Comparison of ENCODE assay signal across 23 cellular contexts in the genomic region with DNA sequence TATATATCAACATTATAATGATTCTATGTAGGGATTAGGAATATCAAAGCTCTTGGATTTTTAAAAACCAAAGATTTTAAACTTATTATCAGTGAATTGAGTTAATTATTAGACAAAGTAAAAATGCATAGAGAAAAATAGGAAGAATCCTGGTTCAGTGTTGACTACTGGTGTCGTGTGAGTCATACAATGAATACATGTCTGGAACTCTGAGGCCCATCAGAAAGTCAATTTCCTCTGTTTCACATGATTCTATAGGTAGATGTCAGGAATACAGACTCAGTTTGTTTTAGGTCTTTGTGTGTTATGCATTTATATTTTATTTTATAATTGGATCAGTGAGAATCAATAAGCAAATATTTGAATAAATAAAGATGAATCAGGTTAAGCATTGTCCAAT.
DNase-seq lines count a peak whose midpoint lies in the region; ATAC-seq, FAIRE-seq and TF ChIP-seq lines count a peak whose summit lies in the region.
"Had no signal": no experiment of that assay in that cellular context is flagged by ENCODE, and none has a peak within 500 bp of the region (broad histone marks: within the 10 kb centered on the region; RNA-seq: fewer than 3 reads in every experiment).

No MANE protein-coding gene starts in this region.

- DNase-seq in Calu3 (peak; percentile 21), PC-3 (peak; percentile 64), bronchial epithelial cell (ENCODE audit: low read depth) (peak; percentile 84), kidney glomerular epithelial cell (lab: John Stamatoyannopoulos, UW) (peak; percentile 52), left ventricle myocardium inferior (no peak), T-helper 9 cell (no peak)
- DNase-seq: activated CD8-positive, alpha-beta T cell treated with anti-CD3 and anti-CD28 coated beads, Interleukin-2, amount 10 ng/mL, durations not matched to agents 7 days and 5 days; activated gamma-delta T cell; activated naive CD8-positive, alpha-beta T cell treated with anti-CD3 and anti-CD28 coated beads, Interleukin-2, amount 50 U/mL, for 24 hours; activated T-cell treated with anti-CD3 and anti-CD28 coated beads for 4 hours; body of pancreas; colonic mucosa; H9; mesendoderm; MG63; NCI-H1436; NCI-H510A; psoas muscle had no signal

- peaks cover 39% of the 10 kb centered on the region for H3K4me1 Mint-ChIP-seq in Calu3 (ENCODE audit: low read depth, unreplicated experiment)
- H3K4me1 Mint-ChIP-seq: H9 had no signal

- no peak for FAIRE-seq in bronchial epithelial cell (lab: Jason Lieb, UNC)

- H3K9me3 ChIP-seq in PC-3 (ENCODE audit: low read length): no peaks in the 10 kb centered on the region
- no peaks in the 10 kb centered on the region for H3K9me3 ChIP-seq in left ventricle myocardium inferior (replicated peaks)
- H3K9me3 ChIP-seq: BLaER1, body of pancreas, colonic mucosa, MG63, psoas muscle had no signal

- H4K20me1 ChIP-seq in PC-3 (ENCODE audit: low read length): no peaks in the 10 kb centered on the region
- H4K20me1 ChIP-seq: BLaER1 had no signal

- H3K27me3 Mint-ChIP-seq in Calu3 (ENCODE audit: unreplicated experiment): no peaks in the 10 kb centered on the region

- intact Hi-C loops in Calu3 (cut with micrococcal nuclease; ENCODE audit: unreplicated experiment) (loop anchor here (2.0 to 10.0 kb wide), 3 partner anchors 85 to 247 kb away; no protein-coding TSS in a partner anchor), PC-3 (cut with micrococcal nuclease) (loop anchor here (5.0 to 10.0 kb wide), 3 partner anchors 69 to 223 kb away; no protein-coding TSS in a partner anchor), left ventricle myocardium inferior (cut with micrococcal nuclease) (no loop called here)

- BruUV-seq in Calu3 (replicated peaks; lab: Mats Ljungman, UMichigan) (no TSS peak), PC-3 (replicated peaks; lab: Mats Ljungman, UMichigan) (TSS peak; percentile 79)

- no peaks in the 10 kb centered on the region for H3F3A ChIP-seq in PC-3 (ENCODE audit: low read length, unreplicated experiment)

- H3K79me2 ChIP-seq in PC-3 (ENCODE audit: low read length): no peaks in the 10 kb centered on the region

- H3K27ac Mint-ChIP-seq in Calu3 (ENCODE audit: unreplicated experiment): peak overlapping the region; percentile 100
- H3K27ac Mint-ChIP-seq: activated CD8-positive, alpha-beta T cell treated with anti-CD3 and anti-CD28 coated beads, Interleukin-2, amount 10 ng/mL, durations not matched to agents 7 days and 5 days; activated naive CD8-positive, alpha-beta T cell treated with anti-CD3 and anti-CD28 coated beads, Interleukin-2, amount 50 U/mL, for 24 hours; H9; type B pancreatic cell had no signal

- peak overlapping the region; percentile 77 for H3K9ac ChIP-seq in PC-3 (ENCODE audit: low read length)
- H3K9ac ChIP-seq: BLaER1 had no signal

- no peak overlapping the region for H2AFZ ChIP-seq in PC-3 (ENCODE audit: low read length)

- no peak overlapping the region for H3K4me3 Mint-ChIP-seq in Calu3 (ENCODE audit: low read depth, unreplicated experiment)
- H3K4me3 Mint-ChIP-seq: activated CD8-positive, alpha-beta T cell treated with anti-CD3 and anti-CD28 coated beads, Interleukin-2, amount 10 ng/mL, durations not matched to agents 7 days and 5 days; activated naive CD8-positive, alpha-beta T cell treated with anti-CD3 and anti-CD28 coated beads, Interleukin-2, amount 50 U/mL, for 24 hours; H9; type B pancreatic cell had no signal

- H3K27ac ChIP-seq in PC-3 (ENCODE audit: low read length) (peak overlapping the region; percentile 98), left ventricle myocardium inferior (replicated peaks) (no peak overlapping the region)
- H3K27ac ChIP-seq: BLaER1, body of pancreas, colonic mucosa, neutrophil, psoas muscle had no signal

- no peaks in the 10 kb centered on the region for H3K9me3 Mint-ChIP-seq in Calu3 (ENCODE audit: low read depth, unreplicated experiment)
- H3K9me3 Mint-ChIP-seq: activated naive CD8-positive, alpha-beta T cell treated with anti-CD3 and anti-CD28 coated beads, Interleukin-2, amount 50 U/mL, for 24 hours; type B pancreatic cell had no signal

- H3K36me3 ChIP-seq in PC-3 (ENCODE audit: low read depth, low read length): no peaks in the 10 kb centered on the region
- no peaks in the 10 kb centered on the region for H3K36me3 ChIP-seq in bronchial epithelial cell (ENCODE audit: control insufficient read depth, insufficient read depth, low read length)
- H3K36me3 ChIP-seq in left ventricle myocardium inferior: no peaks in the 10 kb centered on the region
- H3K36me3 ChIP-seq: BLaER1, colonic mucosa, MG63, neutrophil had no signal

- H3K4me3 ChIP-seq in PC-3 (ENCODE audit: low read length): no peak overlapping the region
- no peak overlapping the region for H3K4me3 ChIP-seq in bronchial epithelial cell (ENCODE audit: low read depth, low read length)
- no peak overlapping the region for H3K4me3 ChIP-seq in left ventricle myocardium inferior
- H3K4me3 ChIP-seq: BLaER1, body of pancreas, colonic mucosa, MG63, psoas muscle had no signal

- ATAC-seq in PC-3 (peak; percentile 80), HG02623 (IDR thresholded peaks at IDR 0.05; ENCODE audit: unreplicated experiment) (no peak), GM18517 (IDR thresholded peaks at IDR 0.05; ENCODE audit: unreplicated experiment) (no peak)
- ATAC-seq: activated CD8-positive, alpha-beta T cell treated with anti-CD3 and anti-CD28 coated beads, Interleukin-2, amount 10 ng/mL, durations not matched to agents 7 days and 5 days; activated naive CD8-positive, alpha-beta T cell treated with anti-CD3 and anti-CD28 coated beads, Interleukin-2, amount 50 U/mL, for 24 hours; body of pancreas; psoas muscle had no signal

- TF ChIP-seq CTCF in Calu3 (IDR thresholded peaks at IDR 0.05; ENCODE audit: unreplicated experiment) (no peak), PC-3 (conservative IDR thresholded peaks at IDR 0.05; ENCODE audit: low read depth, low read length) (no peak), bronchial epithelial cell (IDR thresholded peaks at IDR 0.05; ENCODE audit: insufficient read depth, low read length, severe bottlenecking) (no peak), left ventricle myocardium inferior (IDR thresholded peaks at IDR 0.05; ENCODE audit: borderline replicate concordance) (no peak)

- POLR2A ChIA-PET in PC-3 (lab: Charles Lee; ENCODE audit: unreplicated experiment): no interaction called here

- H3K36me3 Mint-ChIP-seq in Calu3 (ENCODE audit: insufficient read depth, unreplicated experiment): peaks cover 21% of the 10 kb centered on the region
- H3K36me3 Mint-ChIP-seq: type B pancreatic cell had no signal

- H3K4me1 ChIP-seq in PC-3 (ENCODE audit: insufficient read depth, low read length): peaks cover 48% of the 10 kb centered on the region
- no peaks in the 10 kb centered on the region for H3K4me1 ChIP-seq in left ventricle myocardium inferior
- H3K4me1 ChIP-seq: BLaER1, body of pancreas, colonic mucosa, psoas muscle had no signal

- H3K27me3 ChIP-seq in PC-3 (ENCODE audit: low read length): no peaks in the 10 kb centered on the region
- no peaks in the 10 kb centered on the region for H3K27me3 ChIP-seq in bronchial epithelial cell (ENCODE audit: control insufficient read depth, insufficient read depth, low read length)
- H3K27me3 ChIP-seq in left ventricle myocardium inferior (ENCODE audit: low read depth): peaks cover 12% of the 10 kb centered on the region
- H3K27me3 ChIP-seq: BLaER1, body of pancreas, colonic mucosa, MG63 had no signal

- no peaks in the 10 kb centered on the region for H3K9me2 ChIP-seq in PC-3 (replicated peaks; ENCODE audit: low read length)

- CTCF ChIA-PET in Calu3 (lab: Charles Lee): interaction anchor here (0.6 kb wide), 1 partner anchor 1192 kb away, joined by 4 read pairs; no protein-coding TSS in a partner anchor
- CTCF ChIA-PET in PC-3 (lab: Charles Lee): no interaction called here

- H3K4me2 ChIP-seq in PC-3 (ENCODE audit: low read length): peak overlapping the region; percentile 66
- H3K4me2 ChIP-seq: BLaER1 had no signal

Comparison
In these comparisons a context has a peak if more than half of its experiments do, and no peak if none do; other contexts are left out.
1. DNase-seq: peak in Calu3 (single experiment), PC-3 (single experiment), bronchial epithelial cell (single experiment) and kidney glomerular epithelial cell (single experiment); none in left ventricle myocardium inferior (single experiment) and T-helper 9 cell (single experiment).